Comparison of ENCODE assay signal across 1 cellular context in genomic region chr2:15040429-15041084, GRCh38.
TF ChIP-seq lines count a peak whose summit lies in the region.

No MANE protein-coding gene starts in this region.

TF ChIP-seq in GM23338, 12 proteins besides CTCF, POLR2A, EP300 and RAD21 (continued from another document):
- no peak for TF ChIP-seq ZNF462 (CRISPR knock-in tag; IDR thresholded peaks at IDR 0.05)
